ENCODE assay signal across 8 cellular contexts in genomic region chr4:6673191-6673659, GRCh38. TPM values are rescaled to one million over a fixed set of nuclear protein-coding genes. Genes with fewer than 3 reads are reported as not detected.
A peak's percentile ranks its signal among the peaks of the same experiment; 100 is the strongest.
DNase-seq lines count a peak whose midpoint lies in the region; FAIRE-seq and TF ChIP-seq lines count a peak whose summit lies in the region.
"Not testable (repeated sequence)": the region's sequence is repeated elsewhere in the genome, so short reads cannot be mapped to it uniquely, and the experiment has no call there.

No MANE protein-coding gene starts in this region.

- not testable (repeated sequence) for H3K9me3 ChIP-seq in OCI-LY7 (ENCODE audit: low read length); cardiac muscle cell (ENCODE audit: low read depth); muscle layer of duodenum (ENCODE audit: control insufficient read depth in 1 of 2, low read length in 2 of 2)

- DNase-seq in AG04449 (ENCODE audit: low read depth, low spot score); HFF-Myc (ENCODE audit: extremely low read depth, low read depth); bronchial epithelial cell (ENCODE audit: low read depth); cardiac muscle cell (ENCODE audit: low read depth in 1 of 2, low spot score in 1 of 2): not testable (repeated sequence)
- DNase-seq in OCI-LY7 (ENCODE audit: low spot score), result peak; percentile 34
- peak; percentile 58 for DNase-seq in activated CD4-positive, alpha-beta memory T cell treated with anti-CD3 and anti-CD28 coated beads, Interleukin-2, amount 10 ng/mL, durations not matched to agents 7 days and 5 days
- DNase-seq in stimulated activated CD4-positive, alpha-beta T cell treated with anti-CD3 and anti-CD28 coated beads, Interleukin-2, amount 100 ng/mL, for 24 hours, result peak; percentile 45 to 54

- peak overlapping the region; percentile 97 for H3K4me3 Mint-ChIP-seq in activated CD4-positive, alpha-beta memory T cell treated with anti-CD3 and anti-CD28 coated beads, Interleukin-2, amount 10 ng/mL, durations not matched to agents 7 days and 5 days

- peak overlapping the region; percentile 88; the same call in 1 of the 2 replicates for H2AFZ ChIP-seq in OCI-LY7 (ENCODE audit: low read length)

- peaks cover 41% of the 10 kb centered on the region for H3K4me1 Mint-ChIP-seq in activated CD4-positive, alpha-beta memory T cell treated with anti-CD3 and anti-CD28 coated beads, Interleukin-2, amount 10 ng/mL, durations not matched to agents 7 days and 5 days

- H3K9me3 Mint-ChIP-seq in activated CD4-positive, alpha-beta memory T cell treated with anti-CD3 and anti-CD28 coated beads, Interleukin-2, amount 10 ng/mL, durations not matched to agents 7 days and 5 days, result not testable (repeated sequence)

- H3K4me1 ChIP-seq in OCI-LY7 (ENCODE audit: insufficient read depth, low read length, poor library complexity, severe bottlenecking), result peaks cover 24% of the 10 kb centered on the region
- not testable (repeated sequence) for H3K4me1 ChIP-seq in cardiac muscle cell (ENCODE audit: low read depth)
- H3K4me1 ChIP-seq in muscle layer of duodenum (ENCODE audit: control insufficient read depth in 1 of 2, insufficient read depth in 2 of 2, low read length in 2 of 2), result peaks cover 19 to 31% of the 10 kb centered on the region in 2 donors

- BruUV-seq in OCI-LY7 (replicated peaks; lab: Mats Ljungman, UMichigan), result TSS peak; percentile 92

- H3K27me3 Mint-ChIP-seq in activated CD4-positive, alpha-beta memory T cell treated with anti-CD3 and anti-CD28 coated beads, Interleukin-2, amount 10 ng/mL, durations not matched to agents 7 days and 5 days, result not testable (repeated sequence)

- not testable (repeated sequence) for TF ChIP-seq CTCF in AG04449 (IDR thresholded peaks at IDR 0.05; ENCODE audit: insufficient read depth, low read length, missing control alignments); HFF-Myc (IDR thresholded peaks at IDR 0.05; ENCODE audit: low read depth, low read length, missing control alignments); OCI-LY7 (conservative IDR thresholded peaks at IDR 0.05; ENCODE audit: low read length); bronchial epithelial cell (IDR thresholded peaks at IDR 0.05; ENCODE audit: insufficient read depth, low read length, severe bottlenecking); cardiac muscle cell (IDR thresholded peaks at IDR 0.05; ENCODE audit: low read depth, low read length)

- H3K4me2 ChIP-seq in OCI-LY7 (ENCODE audit: low read length), result peak overlapping the region; percentile 77

- peak overlapping the region; percentile 96 for H3K27ac Mint-ChIP-seq in activated CD4-positive, alpha-beta memory T cell treated with anti-CD3 and anti-CD28 coated beads, Interleukin-2, amount 10 ng/mL, durations not matched to agents 7 days and 5 days

- H3K27ac ChIP-seq in OCI-LY7 (ENCODE audit: low read depth, low read length, poor library complexity, severe bottlenecking) (peak overlapping the region; percentile 85), cardiac muscle cell (peak overlapping the region; percentile 16), muscle layer of duodenum (ENCODE audit: low read length) (peak overlapping the region; percentile 63)

- peaks cover 29% of the 10 kb centered on the region for H3K36me3 ChIP-seq in OCI-LY7 (ENCODE audit: insufficient read depth, low read length)
- not testable (repeated sequence) for H3K36me3 ChIP-seq in bronchial epithelial cell (ENCODE audit: control insufficient read depth, insufficient read depth, low read length); cardiac muscle cell; muscle layer of duodenum (ENCODE audit: control insufficient read depth in 1 of 2, insufficient read depth in 2 of 2, low read length in 2 of 2)

- not testable (repeated sequence) for H3K9me2 ChIP-seq in OCI-LY7 (ENCODE audit: insufficient read depth, low read length)

- peaks cover 25% of the 10 kb centered on the region for H3K79me2 ChIP-seq in OCI-LY7 (ENCODE audit: insufficient read depth, low read depth, low read length)

- POLR2A ChIA-PET in AG04449 (lab: Yijun Ruan, JAX), result interaction anchor here (0.7 to 1.8 kb wide), 11 partner anchors 9 to 111 kb away, joined by 3 to 13 read pairs (median 4); partner anchors contain the start of genes BLOC1S4, MRFAP1 and MRFAP1L1
- POLR2A ChIA-PET in OCI-LY7 (lab: Charles Lee), result interaction anchor here (0.6 to 2.1 kb wide), 18 partner anchors 10 to 1762 kb away, joined by 3 to 12 read pairs (median 4); partner anchors contain the start of genes MRFAP1 and MRFAP1L1
- POLR2A ChIA-PET in activated CD4-positive, alpha-beta memory T cell treated with anti-CD3 and anti-CD28 coated beads, Interleukin-2, amount 10 ng/mL, durations not matched to agents 7 days and 5 days (lab: Charles Lee), result interaction anchor here (0.8 to 8.1 kb wide), 24 partner anchors 9 to 493 kb away, joined by 3 to 374 read pairs (median 6); partner anchors contain the start of genes BLOC1S4, GRPEL1, MAN2B2 and MRFAP1

- not testable (repeated sequence) for FAIRE-seq in bronchial epithelial cell (lab: Jason Lieb, UNC)

- H3K27me3 ChIP-seq in bronchial epithelial cell (ENCODE audit: control insufficient read depth, insufficient read depth, low read length); cardiac muscle cell; muscle layer of duodenum (ENCODE audit: low read depth, low read length): not testable (repeated sequence)

- CTCF ChIA-PET in AG04449 (lab: Yijun Ruan, JAX), result interaction anchor here (1.6 kb wide), 1 partner anchor 9 kb away, joined by 6 read pairs; no protein-coding TSS in a partner anchor
- CTCF ChIA-PET in OCI-LY7 (lab: Charles Lee; ENCODE audit: unreplicated experiment), result interaction anchor here (0.5 to 1.2 kb wide), 4 partner anchors 35 to 1486 kb away, joined by 3 to 5 read pairs (median 3); no protein-coding TSS in a partner anchor
- CTCF ChIA-PET in activated CD4-positive, alpha-beta memory T cell treated with anti-CD3 and anti-CD28 coated beads, Interleukin-2, amount 10 ng/mL, durations not matched to agents 7 days and 5 days (lab: Charles Lee), result interaction anchor here (1.0 to 6.8 kb wide), 10 partner anchors 9 to 395 kb away, joined by 3 to 180 read pairs (median 28); partner anchors contain the start of genes BLOC1S4, GRPEL1, MRFAP1 and MRFAP1L1

- intact Hi-C loops in OCI-LY7 (cut with micrococcal nuclease; ENCODE audit: unreplicated experiment), result not testable (repeated sequence)

- H3K4me3 ChIP-seq in AG04449 (ENCODE audit: low read depth, low read length) (peak overlapping the region; percentile 73), HFF-Myc (replicated peaks; ENCODE audit: low read depth, low read length) (peak overlapping the region; percentile 79), OCI-LY7 (ENCODE audit: low read depth, low read length, poor library complexity, severe bottlenecking) (peak overlapping the region; percentile 78), bronchial epithelial cell (ENCODE audit: low read depth, low read length) (peak overlapping the region; percentile 65), cardiac muscle cell (peak overlapping the region; percentile 49), muscle layer of duodenum (ENCODE audit: low read depth in 1 of 2, low read length in 2 of 2) (peak overlapping the region; percentile 81 to 82)

- peaks cover 13% of the 10 kb centered on the region for H4K20me1 ChIP-seq in OCI-LY7 (ENCODE audit: insufficient read depth, low read length)

- peaks cover 41% of the 10 kb centered on the region for H3K36me3 Mint-ChIP-seq in activated CD4-positive, alpha-beta memory T cell treated with anti-CD3 and anti-CD28 coated beads, Interleukin-2, amount 10 ng/mL, durations not matched to agents 7 days and 5 days (ENCODE audit: low read depth)

RNA-seq across cellular contexts. Expression of gene S100P, which starts 20.5 kb away (rescaled TPM):
- total RNA-seq in OCI-LY7 (2014; rRNA removed; shearing (Covaris generic)), result not detected in 2 replicates
- total RNA-seq in OCI-LY7 (2022) (not detected in 2 replicates), bronchial epithelial cell (641 and 928 TPM in 2 replicates), cardiac muscle cell (not detected in 2 replicates)
- 100 to 1,000 TPM; 165 to 176 TPM for total RNA-seq in activated CD4-positive, alpha-beta memory T cell treated with anti-CD3 and anti-CD28 coated beads, Interleukin-2, amount 10 ng/mL, durations not matched to agents 7 days and 5 days
- not detected in 2 replicates for polyA plus RNA-seq in cardiac muscle cell

RNA-seq across cellular contexts. Expression of gene MRFAP1, which starts 32.7 kb away (rescaled TPM):
- total RNA-seq in OCI-LY7 (2014; rRNA removed; shearing (Covaris generic)), result 90.8 and 142 TPM in 2 replicates
- total RNA-seq in OCI-LY7 (2022) (213 and 224 TPM in 2 replicates), bronchial epithelial cell (69.5 and 127 TPM in 2 replicates), cardiac muscle cell (262 and 291 TPM in 2 replicates)
- total RNA-seq in activated CD4-positive, alpha-beta memory T cell treated with anti-CD3 and anti-CD28 coated beads, Interleukin-2, amount 10 ng/mL, durations not matched to agents 7 days and 5 days, result 100 to 1,000 TPM; 142 to 144 TPM
- polyA plus RNA-seq in cardiac muscle cell, result 315 and 319 TPM in 2 replicates

RNA-seq across cellular contexts. Expression of gene MRFAP1L1, which starts 36.4 kb away (rescaled TPM):
- 50.5 and 79.2 TPM in 2 replicates for total RNA-seq in OCI-LY7 (2014; rRNA removed; shearing (Covaris generic))
- total RNA-seq in OCI-LY7 (2022) (49.3 and 50.1 TPM in 2 replicates), bronchial epithelial cell (57.9 and 79.2 TPM in 2 replicates), cardiac muscle cell (82.4 and 112 TPM in 2 replicates)
- total RNA-seq in activated CD4-positive, alpha-beta memory T cell treated with anti-CD3 and anti-CD28 coated beads, Interleukin-2, amount 10 ng/mL, durations not matched to agents 7 days and 5 days, result 10 to 100 TPM; 81.9 to 83.1 TPM
- polyA plus RNA-seq in cardiac muscle cell, result 73.3 and 76.4 TPM in 2 replicates

RNA-seq across cellular contexts. Expression of gene BLOC1S4, which starts 42.7 kb away (rescaled TPM):
- total RNA-seq in OCI-LY7 (2014; rRNA removed; shearing (Covaris generic)), result 26.5 and 36.1 TPM in 2 replicates
- total RNA-seq in OCI-LY7 (2022) (26.1 and 32.3 TPM in 2 replicates), bronchial epithelial cell (14.2 and 14.5 TPM in 2 replicates), cardiac muscle cell (48.9 and 52.1 TPM in 2 replicates)
- 10 to 100 TPM; 22.9 to 23.2 TPM for total RNA-seq in activated CD4-positive, alpha-beta memory T cell treated with anti-CD3 and anti-CD28 coated beads, Interleukin-2, amount 10 ng/mL, durations not matched to agents 7 days and 5 days
- 53.5 and 55.5 TPM in 2 replicates for polyA plus RNA-seq in cardiac muscle cell

Comparison
In these comparisons a context has a peak if more than half of its experiments do, and no peak if none do; other contexts are left out.
1. H3K27ac ChIP-seq: peak in every context shown above with its lines; median percentile 85 in OCI-LY7; 63 in muscle layer of duodenum; 16 in cardiac muscle cell.
2. RNA of gene S100P, which starts 20.5 kb away (total RNA-seq): 641 to 928 TPM in bronchial epithelial cell and 165 to 176 TPM in activated CD4-positive, alpha-beta memory T cell treated with anti-CD3 and anti-CD28 coated beads, Interleukin-2, amount 10 ng/mL, durations not matched to agents 7 days and 5 days; not detected in OCI-LY7 and not detected in cardiac muscle cell; every median in the first group is over 100 times any median in the second.
3. Peak in every context shown above with its lines, with median percentiles within 50 percentile points of each other: H3K4me3 ChIP-seq.